ENCODE assay signal across 8 cellular contexts in genomic region chr6:145814501-145815350, GRCh38. TPM values are rescaled to one million over a fixed set of nuclear protein-coding genes. Genes with fewer than 3 reads are reported as not detected.
DNase-seq lines count a peak whose midpoint lies in the region; ATAC-seq and TF ChIP-seq lines count a peak whose summit lies in the region.

A gene with protein sequence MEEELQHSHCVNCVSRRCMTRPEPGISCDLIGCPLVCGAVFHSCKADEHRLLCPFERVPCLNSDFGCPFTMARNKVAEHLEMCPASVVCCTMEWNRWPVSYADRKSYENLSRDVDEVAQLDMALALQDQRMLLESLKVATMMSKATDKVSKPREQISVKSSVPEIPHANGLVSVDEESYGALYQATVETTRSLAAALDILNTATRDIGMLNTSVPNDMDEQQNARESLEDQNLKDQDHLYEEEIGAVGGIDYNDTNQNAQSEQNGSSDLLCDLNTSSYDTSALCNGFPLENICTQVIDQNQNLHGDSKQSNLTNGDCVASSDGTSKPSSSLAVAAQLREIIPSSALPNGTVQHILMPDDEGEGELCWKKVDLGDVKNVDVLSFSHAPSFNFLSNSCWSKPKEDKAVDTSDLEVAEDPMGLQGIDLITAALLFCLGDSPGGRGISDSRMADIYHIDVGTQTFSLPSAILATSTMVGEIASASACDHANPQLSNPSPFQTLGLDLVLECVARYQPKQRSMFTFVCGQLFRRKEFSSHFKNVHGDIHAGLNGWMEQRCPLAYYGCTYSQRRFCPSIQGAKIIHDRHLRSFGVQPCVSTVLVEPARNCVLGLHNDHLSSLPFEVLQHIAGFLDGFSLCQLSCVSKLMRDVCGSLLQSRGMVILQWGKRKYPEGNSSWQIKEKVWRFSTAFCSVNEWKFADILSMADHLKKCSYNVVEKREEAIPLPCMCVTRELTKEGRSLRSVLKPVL (minus strand): TSS chr6:145814795. CDS start chr6:145806405, 8,390 bp downstream.

- peak; percentile 76 for ATAC-seq in HG03175 (IDR thresholded peaks at IDR 0.05; ENCODE audit: unreplicated experiment)

- TF ChIP-seq POLR2A in GM18951 (IDR thresholded peaks at IDR 0.05; ENCODE audit: extremely low read depth, insufficient read depth, insufficient read length) = peak; percentile 93

- no peak; the same call in 1 of the 2 replicates for TF ChIP-seq CTCF in AG09319 (IDR thresholded peaks at IDR 0.05; ENCODE audit: low read depth, low read length)

- in situ Hi-C loops in GM18951 (cut with MboI; ENCODE audit: low sequenced_read_pairs, unreplicated experiment) = no loop called here

- DNase-seq in AG09319 (ENCODE audit: extremely low read depth, low read depth) (peak; percentile 66), NCI-H2227 treated with DMSO at 0.1 percent for 48 hours (lab: John Stamatoyannopoulos, UW) (peak; percentile 74), cerebellum (ENCODE audit: low spot score) (peak; percentile 90), kidney glomerular epithelial cell (lab: John Stamatoyannopoulos, UW) (peak; percentile 65)
- peak; percentile 90 for DNase-seq in activated CD4-positive, CD25-positive, alpha-beta regulatory T cell treated with anti-CD3 and anti-CD28 coated beads, Interleukin-2, amount 50 U/mL, for 72 hours
- peak; percentile 58 to 81 for DNase-seq in stimulated activated CD4-positive, alpha-beta T cell treated with anti-CD3 and anti-CD28 coated beads, Interleukin-1b, Interleukin-23, amount 100 ng/mL, for 1 hour (ENCODE audit: low read depth in 2 of 2)

RNA-seq across cellular contexts. Expression of the gene that starts here (rescaled TPM):
- total RNA-seq in cerebellum = 51.6 TPM

Comparison
In these comparisons a context has a peak if more than half of its experiments do, and no peak if none do; other contexts are left out.
1. Peak in every context shown above with its lines: DNase-seq and ATAC-seq.